Comparison of ENCODE assay signal across 10 cellular contexts in the genomic region with DNA sequence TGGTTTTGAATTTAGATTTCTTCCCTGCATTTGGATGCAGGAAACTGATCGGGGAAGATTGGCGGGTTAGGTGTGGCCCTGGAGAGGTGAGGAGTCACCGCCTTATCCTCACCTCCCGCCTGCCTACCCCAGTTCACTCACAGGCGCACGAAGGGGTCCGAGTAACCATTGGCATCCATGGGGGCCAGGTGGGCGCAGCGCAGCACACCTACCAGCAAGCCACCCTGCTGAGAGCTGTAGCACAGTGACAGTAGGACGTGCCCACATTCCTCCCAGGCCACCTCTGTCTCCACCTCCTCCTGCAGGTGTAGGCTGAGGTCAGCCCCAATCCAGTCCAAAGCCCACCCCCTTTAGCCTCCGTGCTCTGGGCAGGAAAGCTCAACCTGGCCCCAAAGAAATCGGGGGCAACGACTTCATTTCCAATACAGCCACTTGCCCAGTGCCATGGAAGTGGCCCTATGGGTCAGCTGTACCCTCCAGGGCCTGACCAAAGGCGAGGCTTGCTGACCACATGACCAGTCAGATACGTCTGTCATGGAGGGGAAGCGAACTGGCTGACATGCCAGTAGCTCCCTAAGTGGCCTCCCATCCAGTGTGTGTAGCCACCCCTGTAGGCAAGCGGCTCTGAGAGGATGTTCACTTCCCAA. TPM values are rescaled to one million over a fixed set of nuclear protein-coding genes. Genes with fewer than 3 reads are reported as not detected.
DNase-seq lines count a peak whose midpoint lies in the region; ATAC-seq, FAIRE-seq and TF ChIP-seq lines count a peak whose summit lies in the region.
"Had no signal": no experiment of that assay in that cellular context is flagged by ENCODE, and none has a peak within 500 bp of the region (broad histone marks: within the 10 kb centered on the region; RNA-seq: fewer than 3 reads in every experiment).

No MANE protein-coding gene starts in this region.

- intact Hi-C loops in CD8-positive, alpha-beta T cell (cut with DNase I, micrococcal nuclease) = no loop called here
- intact Hi-C loops in pancreas (cut with DNase I) = no loop called here
- intact Hi-C loops in lower leg skin (cut with DNase I; ENCODE audit: low total_unique reads) = no loop called here

- no peak for FAIRE-seq in pancreas (lab: Jason Lieb, UNC)

- peaks cover 15% of the 10 kb centered on the region for H3K36me3 ChIP-seq in CD8-positive, alpha-beta T cell (ENCODE audit: insufficient read depth, low read length)
- H3K36me3 ChIP-seq in Karpas-422 (ENCODE audit: insufficient read depth, low read length) = no peaks in the 10 kb centered on the region; the same call in 1 of the 2 replicates
- peaks cover 19 to 45% of the 10 kb centered on the region in 2 donors for H3K36me3 ChIP-seq in duodenal mucosa (ENCODE audit: control insufficient read depth in 1 of 2, insufficient read depth in 2 of 2, low read length in 2 of 2)
- peaks cover 5 to 26% (median 15%) of the 10 kb centered on the region in 3 donors for H3K36me3 ChIP-seq in pancreas

- peak overlapping the region; percentile 75 for H3K9ac ChIP-seq in Karpas-422 (ENCODE audit: low read length)
- H3K9ac ChIP-seq in duodenal mucosa (ENCODE audit: low read depth in 1 of 2, low read length in 2 of 2) = peak overlapping the region; percentile 74 to 78

- 80 to 87% methylated on average over 17 of the region's 17 CpGs for WGBS in pancreas, 2 donors
- WGBS in lower leg skin, 2 donors = 79 to 81% methylated on average over 16 to 17 of the region's 17 CpGs

- H3K4me1 ChIP-seq in CD8-positive, alpha-beta T cell (ENCODE audit: insufficient read depth, low read length) = peaks cover 35% of the 10 kb centered on the region
- H3K4me1 ChIP-seq in Karpas-422 (ENCODE audit: low read length) (peaks cover 24% of the 10 kb centered on the region), duodenal mucosa (ENCODE audit: control insufficient read depth in 1 of 2, insufficient read depth in 2 of 2, low read length in 2 of 2) (peaks cover 24% of the 10 kb centered on the region in 2 donors), pancreas (no peaks in the 10 kb centered on the region)

- peak overlapping the region; percentile 82 for H3K4me3 Mint-ChIP-seq in CD8-positive, alpha-beta T cell

- no peaks in the 10 kb centered on the region for H3K9me2 ChIP-seq in Karpas-422 (replicated peaks; ENCODE audit: insufficient read depth, low read length)

- peak overlapping the region; percentile 84 for H3K27ac ChIP-seq in CD8-positive, alpha-beta T cell (ENCODE audit: low read depth, low read length)
- H3K27ac ChIP-seq in Karpas-422 (ENCODE audit: low read length) = peak overlapping the region; percentile 91
- H3K27ac ChIP-seq in duodenal mucosa (ENCODE audit: low read depth, low read length) = peak overlapping the region; percentile 79
- H3K27ac ChIP-seq in pancreas = peak overlapping the region; percentile 49 to 83 (median 70)

- peak overlapping the region; percentile 70 for H3K4me2 ChIP-seq in Karpas-422 (ENCODE audit: low read depth, low read length, poor library complexity, severe bottlenecking)

- POLR2A ChIA-PET in CD8-positive, alpha-beta T cell (lab: Charles Lee) = interaction anchor here (4.9 kb wide), 1 partner anchor 16 kb away, joined by 27 read pairs; a partner anchor contains a TSS

- H2AFZ ChIP-seq in Karpas-422 (ENCODE audit: low read length) = no peak overlapping the region

- no peak for DNase-seq in CD8-positive, alpha-beta T cell
- no peak for DNase-seq in Karpas-422
- DNase-seq in pancreas = peak in 2 of 6 donors; percentile 33 to 63
- no peak for DNase-seq in lower leg skin (ENCODE audit: low spot score in 2 of 2)
- DNase-seq in SKM-1 (lab: John Stamatoyannopoulos, UW; ENCODE audit: unreplicated experiment) = no peak
- no peak for DNase-seq in cerebellum (ENCODE audit: low spot score)
- DNase-seq: T1000 had no signal

- H3K27me3 ChIP-seq in CD8-positive, alpha-beta T cell (ENCODE audit: insufficient read depth, low read length) = no peaks in the 10 kb centered on the region
- H3K27me3 ChIP-seq in Karpas-422 (ENCODE audit: low read length) (no peaks in the 10 kb centered on the region), duodenal mucosa (ENCODE audit: control insufficient read depth in 1 of 2, insufficient read depth in 2 of 2, low read length in 2 of 2) (peaks cover 0 to 8% of the 10 kb centered on the region in 2 donors), pancreas (no peaks in the 10 kb centered on the region)
- H3K27me3 ChIP-seq: right lobe of liver had no signal

- H3K4me1 Mint-ChIP-seq in CD8-positive, alpha-beta T cell (ENCODE audit: low read depth) = peaks cover 29% of the 10 kb centered on the region

- peak overlapping the region; percentile 98 for H3K27ac Mint-ChIP-seq in CD8-positive, alpha-beta T cell

- no peaks in the 10 kb centered on the region for H3K9me3 Mint-ChIP-seq in CD8-positive, alpha-beta T cell

- peaks cover 35% of the 10 kb centered on the region for H3K36me3 Mint-ChIP-seq in CD8-positive, alpha-beta T cell

- CTCF ChIA-PET in CD8-positive, alpha-beta T cell (lab: Charles Lee) = interaction anchor here (0.9 to 7.2 kb wide), 10 partner anchors 8 to 262 kb away, joined by 3 to 79 read pairs (median 4); a partner anchor contains a TSS

- ATAC-seq in CD8-positive, alpha-beta T cell = no peak
- peak; percentile 3 to 11 (median 8) for ATAC-seq in pancreas
- ATAC-seq in HG02840 (IDR thresholded peaks at IDR 0.05; ENCODE audit: low FRiP score, unreplicated experiment) = no peak

- TF ChIP-seq POLR2A in lower leg skin (IDR thresholded peaks at IDR 0.05) = no peak

- H3K4me3 ChIP-seq in CD8-positive, alpha-beta T cell (ENCODE audit: low read depth, low read length) = peak overlapping the region; percentile 61
- H3K4me3 ChIP-seq in Karpas-422 (ENCODE audit: low read length) = peak overlapping the region; percentile 61
- H3K4me3 ChIP-seq in duodenal mucosa (ENCODE audit: low read depth in 1 of 2, low read length in 2 of 2) = peak overlapping the region; percentile 58 to 70
- peak overlapping the region in 1 of 4 donors; percentile 26 for H3K4me3 ChIP-seq in pancreas
- no peak overlapping the region for H3K4me3 ChIP-seq in lower leg skin (ENCODE audit: low read depth, poor library complexity, severe bottlenecking)

- no peaks in the 10 kb centered on the region for H3K9me3 ChIP-seq in CD8-positive, alpha-beta T cell (ENCODE audit: low read length)
- H3K9me3 ChIP-seq in Karpas-422 (ENCODE audit: low read length) (no peaks in the 10 kb centered on the region), duodenal mucosa (ENCODE audit: control insufficient read depth in 1 of 2, low read length in 2 of 2) (no peaks in the 10 kb centered on the region), pancreas (no peaks in the 10 kb centered on the region)
- H3K9me3 ChIP-seq: right lobe of liver had no signal

- peaks cover under 1% of the 10 kb centered on the region for H3K79me2 ChIP-seq in Karpas-422 (ENCODE audit: low read length)

- H4K20me1 ChIP-seq in Karpas-422 (ENCODE audit: insufficient read depth, low read depth, low read length) = peaks cover under 1% of the 10 kb centered on the region; the same call in 1 of the 2 replicates

- H3K27me3 Mint-ChIP-seq in CD8-positive, alpha-beta T cell (ENCODE audit: low read depth) = no peaks in the 10 kb centered on the region

- TF ChIP-seq CTCF in CD8-positive, alpha-beta T cell (IDR thresholded peaks at IDR 0.05) = no peak
- TF ChIP-seq CTCF in pancreas (IDR thresholded peaks at IDR 0.05) = no peak
- no peak for TF ChIP-seq CTCF in lower leg skin (IDR thresholded peaks at IDR 0.05)

RNA-seq across cellular contexts. Expression of a gene that starts 6.7 kb away (rescaled TPM):
- total RNA-seq in CD8-positive, alpha-beta T cell = 100 to 1,000 TPM; 220 to 237 TPM
- total RNA-seq in Karpas-422 (2014; rRNA removed; shearing (Covaris generic); ENCODE audit: low replicate concordance) = 145 and 304 TPM in 2 replicates
- total RNA-seq in pancreas (100 to 1,000 TPM in 4 of 6 donors, 10 to 100 TPM in 2; 82.5 to 126 (median 109) TPM), lower leg skin (100 to 1,000 TPM; 238 to 283 (median 269) TPM), cerebellum (106 TPM)
- polyA plus RNA-seq in pancreas = 100 to 1,000 TPM; 206 to 281 TPM

RNA-seq across cellular contexts. Expression of a gene that starts 16.3 kb away (rescaled TPM):
- total RNA-seq in CD8-positive, alpha-beta T cell = 1 to 10 TPM; 1.0 to 2.0 TPM
- total RNA-seq in Karpas-422 (2014; rRNA removed; shearing (Covaris generic); ENCODE audit: low replicate concordance) = 10.4 and 35.4 TPM in 2 replicates
- total RNA-seq in pancreas (1 to 10 TPM; 4.3 to 7.3 (median 5.8) TPM), lower leg skin (10 to 100 TPM; 42.1 to 89.4 (median 55.1) TPM), cerebellum (2.4 TPM)
- 10 to 100 TPM in 1 of 2 donors, 1 to 10 TPM in 1; 6.4 to 11.0 TPM for polyA plus RNA-seq in pancreas

RNA-seq across cellular contexts. Expression of a gene that starts 26.1 kb away (rescaled TPM):
- not detected for total RNA-seq in CD8-positive, alpha-beta T cell
- not detected in 2 replicates for total RNA-seq in Karpas-422 (2014; rRNA removed; shearing (Covaris generic); ENCODE audit: low replicate concordance)
- total RNA-seq in pancreas (under 1 TPM in 3 of 6 donors, not detected in 3; 0.09 to 0.37 (median 0.24) TPM), lower leg skin (not detected), cerebellum (not detected)
- under 1 TPM in 1 of 2 donors, not detected in 1; 0.28 TPM for polyA plus RNA-seq in pancreas

RNA-seq across cellular contexts. Expression of a gene that starts 29.8 kb away (rescaled TPM):
- total RNA-seq in CD8-positive, alpha-beta T cell = 10 to 100 TPM; 56.8 to 56.9 TPM
- 1,085 and 1,200 TPM in 2 replicates for total RNA-seq in Karpas-422 (2014; rRNA removed; shearing (Covaris generic); ENCODE audit: low replicate concordance)
- total RNA-seq in pancreas (100 to 1,000 TPM; 169 to 350 (median 205) TPM), lower leg skin (1,000 to 10,000 TPM; 1,126 to 2,386 (median 2,019) TPM), cerebellum (129 TPM)
- polyA plus RNA-seq in pancreas = 100 to 1,000 TPM; 310 to 315 TPM

RNA-seq across cellular contexts. Expression of a gene that starts 37.1 kb away (rescaled TPM):
- not detected for total RNA-seq in CD8-positive, alpha-beta T cell
- total RNA-seq in Karpas-422 (2014; rRNA removed; shearing (Covaris generic); ENCODE audit: low replicate concordance) = 0.89 and 2.2 TPM in 2 replicates
- total RNA-seq in pancreas (10 to 100 TPM in 1 of 6 donors, 1 to 10 TPM in 5; 5.2 to 14.1 (median 6.9) TPM), lower leg skin (1 to 10 TPM in 1 of 4 donors, under 1 TPM in 1, not detected in 2; 0.34 to 1.3 TPM), cerebellum (0.27 TPM)
- polyA plus RNA-seq in pancreas = 10 to 100 TPM; 16.5 to 17.9 TPM

Comparison
In these comparisons a context has a peak if more than half of its experiments do, and no peak if none do; other contexts are left out.
1. ATAC-seq: peak in pancreas (4 of 4); none in CD8-positive, alpha-beta T cell (single experiment) and HG02840 (single experiment).
2. Peak in every context shown above with its lines, with median percentiles within 50 percentile points of each other: H3K27ac ChIP-seq.